In genomic region chr7:28804990-28805389, GRCh38 we compare ENCODE assay signal across 17 cellular contexts.
DNase-seq lines count a peak whose midpoint lies in the region; ATAC-seq and TF ChIP-seq lines count a peak whose summit lies in the region.
"Had no signal": no experiment of that assay in that cellular context is flagged by ENCODE, and none has a peak within 500 bp of the region (broad histone marks: within the 10 kb centered on the region; RNA-seq: fewer than 3 reads in every experiment).

No MANE protein-coding gene starts in this region.

- H3F3A ChIP-seq in GM23248 (ENCODE audit: insufficient read depth) = peaks cover 50% of the 10 kb centered on the region

- H2BK120ac ChIP-seq in H9 (ENCODE audit: low read depth, low read length, poor library complexity, severe bottlenecking) = no peak overlapping the region

- H2BK12ac ChIP-seq in H9 (ENCODE audit: insufficient read length, low read depth, low read length) = no peak overlapping the region

- no peak overlapping the region for H2BK15ac ChIP-seq in H9 (ENCODE audit: low read depth, low read length)

- no peak overlapping the region for H4K5ac ChIP-seq in H9 (ENCODE audit: insufficient read length, low read depth, low read length)

- no peak for ATAC-seq in GM18873 (IDR thresholded peaks at IDR 0.05; ENCODE audit: low FRiP score, unreplicated experiment)

- H3K4me3 ChIP-seq in A673 (ENCODE audit: low read depth, low read length, poor library complexity, severe bottlenecking) = no peak overlapping the region
- no peak overlapping the region for H3K4me3 ChIP-seq in GM23248
- H3K4me3 ChIP-seq: BLaER1, uterus had no signal

- H4K20me1 ChIP-seq in GM23248 (ENCODE audit: insufficient read depth) = no peaks in the 10 kb centered on the region
- no peaks in the 10 kb centered on the region for H4K20me1 ChIP-seq in H9 (ENCODE audit: control insufficient read depth, insufficient read depth, insufficient read length)
- H4K20me1 ChIP-seq: BLaER1 had no signal

- H3K4me2 ChIP-seq in GM23248 (ENCODE audit: unreplicated experiment) (peak overlapping the region; percentile 29), H9 (ENCODE audit: insufficient read depth, insufficient read length, low read length) (no peak overlapping the region)
- H3K4me2 ChIP-seq: BLaER1 had no signal

- H2BK5ac ChIP-seq in H9 (ENCODE audit: insufficient read length, low read length) = no peak overlapping the region

- H3K27ac ChIP-seq in A673 (ENCODE audit: low read depth, low read length, poor library complexity, severe bottlenecking) (no peak overlapping the region), GM23248 (peak overlapping the region; percentile 83), RWPE1 (no peak overlapping the region), H9 (ENCODE audit: insufficient read length, low read depth, low read length) (no peak overlapping the region)
- H3K27ac ChIP-seq: BLaER1, uterus had no signal

- H3K9ac ChIP-seq in GM23248 (peak overlapping the region; percentile 43), H9 (ENCODE audit: extremely low read depth, insufficient read length, low read length) (no peak overlapping the region)
- H3K9ac ChIP-seq: BLaER1 had no signal

- H4K91ac ChIP-seq in H9 (ENCODE audit: insufficient read length, low read depth, low read length) = no peak overlapping the region

- no TSS peak for BruUV-seq in A673 (replicated peaks; lab: Mats Ljungman, UMichigan)

- H3K27ac Mint-ChIP-seq in H9 = no peak overlapping the region
- H3K27ac Mint-ChIP-seq: activated naive CD4-positive, alpha-beta T cell treated with anti-CD3 and anti-CD28 coated beads, Interleukin-2, amount 10 ng/mL, durations not matched to agents 7 days and 5 days had no signal

- no peaks in the 10 kb centered on the region for H3K9me3 ChIP-seq in A673 (ENCODE audit: low read depth, low read length, poor library complexity, severe bottlenecking)
- H3K9me3 ChIP-seq in GM23248 (ENCODE audit: low read depth) = no peaks in the 10 kb centered on the region
- no peaks in the 10 kb centered on the region for H3K9me3 ChIP-seq in H9 (ENCODE audit: control insufficient read depth, low read depth, low read length)
- H3K9me3 ChIP-seq: BLaER1, uterus had no signal

- no peak overlapping the region for H3K4me3 Mint-ChIP-seq in H9
- H3K4me3 Mint-ChIP-seq: activated naive CD4-positive, alpha-beta T cell treated with anti-CD3 and anti-CD28 coated beads, Interleukin-2, amount 10 ng/mL, durations not matched to agents 7 days and 5 days; IgD-negative memory B cell had no signal

- POLR2A ChIA-PET in A673 (lab: Charles Lee; ENCODE audit: low non-redundant PET) (no interaction called here), RWPE1 (lab: Yijun Ruan, JAX; ENCODE audit: low non-redundant PET) (no interaction called here)

- intact Hi-C loops in A673 (cut with micrococcal nuclease; ENCODE audit: unreplicated experiment) = no loop called here

- no peaks in the 10 kb centered on the region for H3K27me3 ChIP-seq in A673 (replicated peaks; ENCODE audit: insufficient read depth, low read depth, low read length, poor library complexity)
- H3K27me3 ChIP-seq in GM23248 (replicated peaks; ENCODE audit: insufficient read depth) = no peaks in the 10 kb centered on the region
- no peaks in the 10 kb centered on the region for H3K27me3 ChIP-seq in H9 (ENCODE audit: insufficient read depth, low read length)
- H3K27me3 ChIP-seq: BLaER1, uterus had no signal

- H3K18ac ChIP-seq in H9 (ENCODE audit: insufficient read length, low read depth, low read length) = no peak overlapping the region

- H2BK20ac ChIP-seq in H9 (ENCODE audit: low read depth, low read length, poor library complexity, severe bottlenecking) = no peak overlapping the region

- no peak overlapping the region for H3K56ac ChIP-seq in H9 (ENCODE audit: insufficient read length, low read depth, low read length)

- H3T11ph ChIP-seq in H9 (ENCODE audit: low read length) = no peak overlapping the region

- TF ChIP-seq CTCF in A673 (conservative IDR thresholded peaks at IDR 0.05; ENCODE audit: low read depth, low read length) (no peak), RWPE1 (conservative IDR thresholded peaks at IDR 0.05; ENCODE audit: low read depth) (no peak), H9 (conservative IDR thresholded peaks at IDR 0.05) (no peak)

- no peaks in the 10 kb centered on the region for H3K23me2 ChIP-seq in H9 (ENCODE audit: insufficient read length, low read depth, low read length, poor library complexity, severe bottlenecking)

- no peaks in the 10 kb centered on the region for H3K4me1 ChIP-seq in A673 (ENCODE audit: insufficient read depth, low read length, poor library complexity, severe bottlenecking)
- peaks cover 70% of the 10 kb centered on the region for H3K4me1 ChIP-seq in GM23248 (ENCODE audit: insufficient read depth)
- H3K4me1 ChIP-seq in H9 (ENCODE audit: insufficient read depth, low read length) = no peaks in the 10 kb centered on the region
- H3K4me1 ChIP-seq: uterus had no signal

- H3K9me2 ChIP-seq in GM23248 (ENCODE audit: insufficient read depth) = no peaks in the 10 kb centered on the region

- no peak overlapping the region for H2AFZ ChIP-seq in GM23248
- no peak overlapping the region for H2AFZ ChIP-seq in H9 (ENCODE audit: low read length)

- no peaks in the 10 kb centered on the region; a peak in 1 of 7 replicates for H3K36me3 Mint-ChIP-seq in H9 (ENCODE audit: insufficient read depth in 1 of 3, low read depth in 3 of 3)
- H3K36me3 Mint-ChIP-seq: activated naive CD4-positive, alpha-beta T cell treated with anti-CD3 and anti-CD28 coated beads, Interleukin-2, amount 10 ng/mL, durations not matched to agents 7 days and 5 days; IgD-negative memory B cell had no signal

- no peaks in the 10 kb centered on the region for H3K9me3 Mint-ChIP-seq in H9
- H3K9me3 Mint-ChIP-seq: activated naive CD4-positive, alpha-beta T cell treated with anti-CD3 and anti-CD28 coated beads, Interleukin-2, amount 10 ng/mL, durations not matched to agents 7 days and 5 days had no signal

- H3K36me3 ChIP-seq in A673 (ENCODE audit: insufficient read depth, low read length, poor library complexity, severe bottlenecking) = no peaks in the 10 kb centered on the region
- H3K36me3 ChIP-seq in GM23248 (ENCODE audit: low read depth) = no peaks in the 10 kb centered on the region
- H3K36me3 ChIP-seq: uterus had no signal

- H3K79me2 ChIP-seq in GM23248 (ENCODE audit: insufficient read depth) = no peaks in the 10 kb centered on the region
- H3K79me2 ChIP-seq in H9 (ENCODE audit: insufficient read depth, low read length) = no peaks in the 10 kb centered on the region

- H2AK5ac ChIP-seq in H9 (ENCODE audit: insufficient read length, low read length) = no peak overlapping the region

- H3K23ac ChIP-seq in H9 (ENCODE audit: insufficient read length, low read depth, low read length) = no peak overlapping the region

- no peaks in the 10 kb centered on the region for H3K79me1 ChIP-seq in H9 (ENCODE audit: insufficient read depth, low read depth, low read length, poor library complexity, severe bottlenecking)

- H4K8ac ChIP-seq in H9 (replicated peaks; ENCODE audit: insufficient read length, low read depth, low read length) = no peak overlapping the region

- no peak overlapping the region for H3K14ac ChIP-seq in H9 (ENCODE audit: insufficient read depth, low read length)

- WGBS in GM23248 (ENCODE audit: low coverage in 1 of 2, low lambda C conversion rate in 2 of 2, missing lambda C conversion rate in 2 of 2), 2 experiments = 2 to 4% methylated on average over 4 of the region's 4 CpGs
- no CpG with 5 or more reads among the region's 4 CpGs for WGBS in H9 (ENCODE audit: extremely low coverage, insufficient read length, low lambda C conversion rate)

- H3K4ac ChIP-seq in H9 (ENCODE audit: low read depth, low read length) = no peak overlapping the region

- in situ Hi-C loops in GM23248 (cut with MboI) = no loop called here

- DNase-seq in A673 (ENCODE audit: low spot score) (peak; percentile 50), GM23248 (peak; percentile 98), RWPE1 (ENCODE audit: low spot score) (peak; percentile 44), fibroblast of the conjunctiva (ENCODE audit: low read depth) (peak; percentile 55), H9 (no peak)
- DNase-seq in activated T-cell treated with anti-CD3 and anti-CD28 coated beads, Interleukin-2, amount 50 U/mL, for 48 hours = no peak
- no peak for DNase-seq in central memory CD4-positive, alpha-beta T cell
- DNase-seq: activated naive CD4-positive, alpha-beta T cell treated with anti-CD3 and anti-CD28 coated beads, Interleukin-2, amount 10 ng/mL, durations not matched to agents 7 days and 5 days; NCI-H146; NCI-H524 treated with DMSO at 0.1 percent for 48 hours; SIG-M5; stimulated activated CD4-positive, alpha-beta T cell treated with anti-CD3 and anti-CD28 coated beads, Interleukin-4, amount 100 ng/mL, for 4 hours; stimulated activated naive CD4-positive, alpha-beta T cell; uterus had no signal

- H3K4me1 Mint-ChIP-seq in H9 = peaks cover 13 to 14% of the 10 kb centered on the region in 2 experiments
- H3K4me1 Mint-ChIP-seq: activated naive CD4-positive, alpha-beta T cell treated with anti-CD3 and anti-CD28 coated beads, Interleukin-2, amount 10 ng/mL, durations not matched to agents 7 days and 5 days had no signal

- no peaks in the 10 kb centered on the region for H3K27me3 Mint-ChIP-seq in H9 (ENCODE audit: low read depth)

- CTCF ChIA-PET in A673 (lab: Charles Lee) = no interaction called here
- CTCF ChIA-PET in RWPE1 (lab: Yijun Ruan, JAX) = no interaction called here

Comparison
In these comparisons a context has a peak if more than half of its experiments do, and no peak if none do; other contexts are left out.
1. DNase-seq: peak in A673 (single experiment), GM23248 (single experiment), RWPE1 (single experiment) and fibroblast of the conjunctiva (single experiment); none in H9 (single experiment), activated T-cell treated with anti-CD3 and anti-CD28 coated beads, Interleukin-2, amount 50 U/mL, for 48 hours (0 of 2) and central memory CD4-positive, alpha-beta T cell (single experiment).